Comparison of ENCODE assay signal across 20 cellular contexts in the genomic region with DNA sequence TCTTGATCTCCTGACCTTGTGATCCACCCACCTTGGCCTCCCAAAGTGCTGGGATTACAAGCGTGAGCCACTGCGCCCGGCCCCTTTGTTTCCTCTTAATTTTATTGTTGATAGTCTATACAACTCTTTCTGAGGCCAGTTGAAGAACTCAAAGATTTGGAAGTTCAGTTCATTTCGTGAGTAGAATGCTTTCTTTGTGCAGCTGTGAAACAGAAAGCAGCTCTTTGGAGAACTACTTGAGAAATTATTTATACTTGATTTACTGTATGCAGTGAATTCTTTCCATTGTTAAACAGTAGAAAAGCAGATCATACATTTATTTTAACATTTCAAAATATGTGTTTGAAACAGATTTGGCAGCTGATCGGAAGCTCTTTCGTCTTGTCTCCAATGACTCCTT.
DNase-seq lines count a peak whose midpoint lies in the region; ATAC-seq and TF ChIP-seq lines count a peak whose summit lies in the region.
"Had no signal": no experiment of that assay in that cellular context is flagged by ENCODE, and none has a peak within 500 bp of the region (broad histone marks: within the 10 kb centered on the region; RNA-seq: fewer than 3 reads in every experiment).

No MANE protein-coding gene starts in this region.

- no peaks in the 10 kb centered on the region for H3K27me3 Mint-ChIP-seq in activated naive CD8-positive, alpha-beta T cell
- no peaks in the 10 kb centered on the region for H3K27me3 Mint-ChIP-seq in activated naive CD8-positive, alpha-beta T cell treated with anti-CD3 and anti-CD28 coated beads, Interleukin-2, amount 50 U/mL, for 24 hours
- no peaks in the 10 kb centered on the region for H3K27me3 Mint-ChIP-seq in chondrocyte (ENCODE audit: low read depth)

- ATAC-seq in activated naive CD8-positive, alpha-beta T cell treated with anti-CD3 and anti-CD28 coated beads, Interleukin-2, amount 50 U/mL, for 24 hours, result no peak
- no peak for ATAC-seq in stimulated activated effector memory CD8-positive, alpha-beta T cell treated with anti-CD3 and anti-CD28 coated beads, Interleukin-12 subunit alpha, Interleukin-12 subunit beta, amount 100 ng/mL, for 72 hours
- ATAC-seq: A549, HCT116 had no signal

- peaks cover 55% of the 10 kb centered on the region for H3K4me1 Mint-ChIP-seq in activated naive CD8-positive, alpha-beta T cell (ENCODE audit: low read depth)
- H3K4me1 Mint-ChIP-seq in activated naive CD8-positive, alpha-beta T cell treated with anti-CD3 and anti-CD28 coated beads, Interleukin-2, amount 50 U/mL, for 24 hours, result peaks cover 34% of the 10 kb centered on the region
- peaks cover 42% of the 10 kb centered on the region for H3K4me1 Mint-ChIP-seq in stimulated activated effector memory CD8-positive, alpha-beta T cell treated with anti-CD3 and anti-CD28 coated beads, Interleukin-12 subunit alpha, Interleukin-12 subunit beta, amount 100 ng/mL, for 72 hours
- H3K4me1 Mint-ChIP-seq in chondrocyte (ENCODE audit: low read depth), result peaks cover 23% of the 10 kb centered on the region

- no peak for TF ChIP-seq CTCF in chondrocyte (IDR thresholded peaks at IDR 0.05)

- DNase-seq in activated naive CD8-positive, alpha-beta T cell treated with anti-CD3 and anti-CD28 coated beads, Interleukin-2, amount 50 U/mL, for 24 hours, result no peak
- DNase-seq in COLO829 (ENCODE audit: low spot score), result peak; percentile 58
- peak; percentile 80 for DNase-seq in foreskin melanocyte
- no peak for DNase-seq in stimulated activated effector memory CD8-positive, alpha-beta T cell treated with anti-CD3 and anti-CD28 coated beads, Interleukin-12 subunit alpha, Interleukin-12 subunit beta, amount 100 ng/mL, for 72 hours (ENCODE audit: low spot score in 2 of 2)
- DNase-seq in chondrocyte (ENCODE audit: low spot score), result no peak
- DNase-seq in NCI-H2227 treated with DMSO at 0.1 percent for 48 hours (lab: John Stamatoyannopoulos, UW), result no peak
- DNase-seq: BE2C, Calu3, DMS153, NCI-H1092 treated with DMSO at 0.1 percent for 48 hours, NCI-H1436 treated with DMSO at 0.1 percent for 48 hours, NCI-H1930, NCI-H510A, NCI-H748 treated with DMSO at 0.1 percent for 48 hours, PC-9, RPMI8226, SJCRH30 had no signal

- no peak overlapping the region for H3K4me3 Mint-ChIP-seq in activated naive CD8-positive, alpha-beta T cell
- H3K4me3 Mint-ChIP-seq in activated naive CD8-positive, alpha-beta T cell treated with anti-CD3 and anti-CD28 coated beads, Interleukin-2, amount 50 U/mL, for 24 hours, result no peak overlapping the region
- no peak overlapping the region for H3K4me3 Mint-ChIP-seq in stimulated activated effector memory CD8-positive, alpha-beta T cell treated with anti-CD3 and anti-CD28 coated beads, Interleukin-12 subunit alpha, Interleukin-12 subunit beta, amount 100 ng/mL, for 72 hours
- H3K4me3 Mint-ChIP-seq in chondrocyte (ENCODE audit: unreplicated experiment), result no peak overlapping the region

- H3K27ac Mint-ChIP-seq in activated naive CD8-positive, alpha-beta T cell, result peak overlapping the region; percentile 58
- no peak overlapping the region for H3K27ac Mint-ChIP-seq in activated naive CD8-positive, alpha-beta T cell treated with anti-CD3 and anti-CD28 coated beads, Interleukin-2, amount 50 U/mL, for 24 hours
- H3K27ac Mint-ChIP-seq in stimulated activated effector memory CD8-positive, alpha-beta T cell treated with anti-CD3 and anti-CD28 coated beads, Interleukin-12 subunit alpha, Interleukin-12 subunit beta, amount 100 ng/mL, for 72 hours, result peak overlapping the region; percentile 48
- no peak overlapping the region for H3K27ac Mint-ChIP-seq in chondrocyte (ENCODE audit: unreplicated experiment)

- no peaks in the 10 kb centered on the region for H3K9me3 Mint-ChIP-seq in activated naive CD8-positive, alpha-beta T cell (ENCODE audit: low read depth)
- no peaks in the 10 kb centered on the region for H3K9me3 Mint-ChIP-seq in activated naive CD8-positive, alpha-beta T cell treated with anti-CD3 and anti-CD28 coated beads, Interleukin-2, amount 50 U/mL, for 24 hours
- H3K9me3 Mint-ChIP-seq in stimulated activated effector memory CD8-positive, alpha-beta T cell treated with anti-CD3 and anti-CD28 coated beads, Interleukin-12 subunit alpha, Interleukin-12 subunit beta, amount 100 ng/mL, for 72 hours, result no peaks in the 10 kb centered on the region
- no peaks in the 10 kb centered on the region for H3K9me3 Mint-ChIP-seq in chondrocyte (ENCODE audit: low read depth)

- peaks cover 5% of the 10 kb centered on the region for H3K36me3 Mint-ChIP-seq in activated naive CD8-positive, alpha-beta T cell
- H3K36me3 Mint-ChIP-seq in activated naive CD8-positive, alpha-beta T cell treated with anti-CD3 and anti-CD28 coated beads, Interleukin-2, amount 50 U/mL, for 24 hours (ENCODE audit: low read depth), result peaks cover 18% of the 10 kb centered on the region
- peaks cover 69% of the 10 kb centered on the region for H3K36me3 Mint-ChIP-seq in stimulated activated effector memory CD8-positive, alpha-beta T cell treated with anti-CD3 and anti-CD28 coated beads, Interleukin-12 subunit alpha, Interleukin-12 subunit beta, amount 100 ng/mL, for 72 hours
- peaks cover 22% of the 10 kb centered on the region for H3K36me3 Mint-ChIP-seq in chondrocyte (ENCODE audit: low read depth)

Comparison
In these comparisons a context has a peak if more than half of its experiments do, and no peak if none do; other contexts are left out.
1. H3K27ac Mint-ChIP-seq: peak in activated naive CD8-positive, alpha-beta T cell (single experiment) and stimulated activated effector memory CD8-positive, alpha-beta T cell treated with anti-CD3 and anti-CD28 coated beads, Interleukin-12 subunit alpha, Interleukin-12 subunit beta, amount 100 ng/mL, for 72 hours (single experiment); none in activated naive CD8-positive, alpha-beta T cell treated with anti-CD3 and anti-CD28 coated beads, Interleukin-2, amount 50 U/mL, for 24 hours (single experiment) and chondrocyte (single experiment).
2. DNase-seq: peak in COLO829 (single experiment) and foreskin melanocyte (single experiment); none in activated naive CD8-positive, alpha-beta T cell treated with anti-CD3 and anti-CD28 coated beads, Interleukin-2, amount 50 U/mL, for 24 hours (single experiment), stimulated activated effector memory CD8-positive, alpha-beta T cell treated with anti-CD3 and anti-CD28 coated beads, Interleukin-12 subunit alpha, Interleukin-12 subunit beta, amount 100 ng/mL, for 72 hours (0 of 2), chondrocyte (single experiment) and NCI-H2227 treated with DMSO at 0.1 percent for 48 hours (single experiment).